In the genomic region with DNA sequence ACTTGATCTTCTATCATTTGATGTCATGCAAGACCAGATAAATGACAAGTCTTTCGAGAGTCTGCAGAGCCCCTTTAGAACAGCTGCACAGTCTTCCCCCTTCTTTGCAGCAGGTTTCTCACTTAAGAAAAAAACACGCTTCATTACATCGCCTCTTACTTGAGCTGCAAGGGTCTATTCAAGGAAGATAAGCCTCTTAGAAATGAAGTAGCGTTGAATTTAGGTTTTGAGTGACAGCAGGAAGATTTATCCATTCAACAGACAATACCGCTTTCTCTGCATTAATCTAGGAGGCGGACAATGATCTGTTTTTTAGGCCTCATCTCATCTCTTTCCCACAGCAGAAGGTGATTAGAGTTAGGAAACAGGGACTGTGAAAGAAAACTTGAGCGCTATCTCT, we compare ENCODE assay signal across 29 cellular contexts.
"Had no signal": no experiment of that assay in that cellular context is flagged by ENCODE, and none has a peak within 500 bp of the region (broad histone marks: within the 10 kb centered on the region; RNA-seq: fewer than 3 reads in every experiment).

No MANE protein-coding gene starts in this region.

- ATAC-seq: effector memory CD8-positive, alpha-beta T cell; esophagus mucosa; left cardiac atrium; naive thymus-derived CD4-positive, alpha-beta T cell; psoas muscle; stimulated activated naive B cell treated with anti-CD40 and anti-IgM and Interleukin-4, amounts not matched to agents 10 μg/mL and 1 μg/mL and 100 μg/mL, for 72 hours had no signal

- H3K36me3 ChIP-seq: right atrium auricular region, stomach, suprapubic skin, tibial artery had no signal

- H2AFZ ChIP-seq: parathyroid adenoma had no signal

- H3K27me3 ChIP-seq: right atrium auricular region, stomach, suprapubic skin, tibial artery had no signal

- H3K9ac ChIP-seq: parathyroid adenoma had no signal

- H3K4me2 ChIP-seq: smooth muscle cell had no signal

- H3K9me3 ChIP-seq: psoas muscle, right atrium auricular region, stomach, suprapubic skin, tibial artery had no signal

- H3K27ac ChIP-seq: parathyroid adenoma, psoas muscle, right atrium auricular region, stomach, suprapubic skin, tibial artery, VCaP had no signal

- H3K4me3 ChIP-seq: psoas muscle, right atrium auricular region, smooth muscle cell, stomach, suprapubic skin, tibial artery had no signal

- H3K4me1 ChIP-seq: parathyroid adenoma, psoas muscle, tibial artery had no signal

- FAIRE-seq: bronchial epithelial cell, keratinocyte had no signal

- DNase-seq: activated CD4-positive, alpha-beta T cell treated with anti-CD3 and anti-CD28 coated beads for 4 hours; activated CD4-positive, alpha-beta T cell treated with anti-CD3 and anti-CD28 coated beads, Interleukin-2, amount 50 U/mL, for 48 hours; activated CD8-positive, alpha-beta memory T cell treated with anti-CD3 and anti-CD28 coated beads for 24 hours; activated effector memory CD4-positive, alpha-beta T cell treated with Interleukin-2 at 50 U/mL for 16 hours; activated naive CD4-positive, alpha-beta T cell treated with Interleukin-2 at 50 U/mL for 16 hours; anterior cingulate cortex; cortex of kidney; effector memory CD8-positive, alpha-beta T cell; foreskin fibroblast; head of caudate nucleus; hippocampal formation; left cardiac atrium; midbrain; naive thymus-derived CD4-positive, alpha-beta T cell; occipital lobe; psoas muscle; stimulated activated CD4-positive, alpha-beta T cell treated with anti-CD3 and anti-CD28 coated beads, Interleukin-1b, Interleukin-23, amount 100 ng/mL, for 48 hours; stimulated activated naive B cell treated with anti-CD40 and anti-IgM and Interleukin-4, amounts not matched to agents 10 μg/mL and 1 μg/mL and 100 μg/mL, for 72 hours; stomach; T-helper 2 cell; tibial artery had no signal
